1 cellular context compared by ENCODE assay signal in genomic region chr15:99644913-99645549, GRCh38.
TF ChIP-seq lines count a peak whose summit lies in the region.

No MANE protein-coding gene starts in this region.

TF ChIP-seq in GM23338, 12 proteins besides CTCF, POLR2A, EP300 and RAD21 (continued from another document):
- TF ChIP-seq ZNF114 (CRISPR knock-in tag; IDR thresholded peaks at IDR 0.05), result no peak
